In genomic region chr2:230266654-230267053, GRCh38 we compare ENCODE assay signal across 21 cellular contexts. TPM values are rescaled to one million over a fixed set of nuclear protein-coding genes. Genes with fewer than 3 reads are reported as not detected.
"Had no signal": no experiment of that assay in that cellular context is flagged by ENCODE, and none has a peak within 500 bp of the region (broad histone marks: within the 10 kb centered on the region; RNA-seq: fewer than 3 reads in every experiment).

No MANE protein-coding gene starts in this region.

- ATAC-seq: esophagus mucosa, heart right ventricle had no signal

- H3K4me3 Mint-ChIP-seq: natural killer cell treated with Interleukin-12 subunit alpha and Interleukin-12 subunit beta and Interleukin-15 and Interleukin-18, amount 100 ng/mL, for 72 hours had no signal

- DNase-seq: activated CD4-positive, alpha-beta T cell treated with anti-CD3 and anti-CD28 coated beads, Interleukin-2, amount 50 U/mL, for 1 hour; activated CD8-positive, alpha-beta memory T cell treated with anti-CD3 and anti-CD28 coated beads for 24 hours; activated CD8-positive, alpha-beta memory T cell treated with anti-CD3 and anti-CD28 coated beads, Interleukin-2, amount 50 U/mL, for 48 hours; activated naive CD4-positive, alpha-beta T cell treated with Interleukin-2 at 50 U/mL for 16 hours; cerebellar nuclear complex; effector CD4-positive, alpha-beta T cell; heart right ventricle; kidney glomerular epithelial cell; left ventricle myocardium inferior; mesenchymal stem cell; sigmoid colon; stimulated activated CD4-positive, alpha-beta T cell treated with anti-CD3 and anti-CD28 coated beads, Interleukin-4, amount 100 ng/mL, for 4 hours; stimulated activated naive CD4-positive, alpha-beta T cell; substantia nigra; T-helper 1 cell; T-helper 9 cell; tibial artery had no signal

- H3K27me3 Mint-ChIP-seq: natural killer cell treated with Interleukin-12 subunit alpha and Interleukin-12 subunit beta and Interleukin-15 and Interleukin-18, amount 100 ng/mL, for 72 hours had no signal

- H3K4me3 ChIP-seq: heart right ventricle, left ventricle myocardium inferior, sigmoid colon, SK-N-MC, tibial artery had no signal

RNA-seq across cellular contexts. Expression of gene SP140, which starts 41.1 kb away (rescaled TPM):
- total RNA-seq: bronchial epithelial cell had no signal
